In the genomic region with DNA sequence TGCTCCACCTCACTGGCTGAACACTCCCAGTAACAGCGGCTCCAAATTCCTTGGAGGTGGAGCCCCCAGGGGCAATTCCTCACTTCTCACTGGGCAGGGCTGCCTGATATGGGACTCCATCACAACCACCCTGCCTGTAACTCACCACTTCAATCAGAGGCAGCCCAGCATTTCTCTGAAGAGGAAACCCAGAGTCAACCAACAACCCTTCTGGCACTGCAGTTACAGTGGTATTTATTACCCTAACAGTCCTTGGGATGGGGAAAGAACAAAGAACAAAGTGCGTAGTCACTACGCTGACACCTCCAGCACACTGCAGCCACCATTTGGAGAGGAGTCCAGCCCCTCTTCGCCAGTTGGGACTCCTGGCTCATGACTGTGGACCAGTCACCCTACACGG, we compare ENCODE assay signal across 32 cellular contexts.
"Had no signal": no experiment of that assay in that cellular context is flagged by ENCODE, and none has a peak within 500 bp of the region (broad histone marks: within the 10 kb centered on the region; RNA-seq: fewer than 3 reads in every experiment).

No MANE protein-coding gene starts in this region.

- H3K9me3 ChIP-seq: adrenal gland had no signal

- H3K4me3 ChIP-seq: adrenal gland, body of pancreas, breast epithelium had no signal

- H3K4me1 ChIP-seq: adrenal gland, body of pancreas, breast epithelium had no signal

- H3K27ac ChIP-seq: adrenal gland, body of pancreas, brain microvascular endothelial cell, breast epithelium, VCaP had no signal

- H3K36me3 ChIP-seq: adrenal gland, brain microvascular endothelial cell, breast epithelium had no signal

- ATAC-seq: activated CD8-positive, alpha-beta T cell treated with anti-CD3 and anti-CD28 coated beads for 36 hours; activated naive CD4-positive, alpha-beta T cell treated with anti-CD3 and anti-CD28 coated beads, Interleukin-2, amount 50 U/mL, for 72 hours; activated T-cell treated with anti-CD3 and anti-CD28 coated beads, Interleukin-2, amount 50 U/mL, for 4 hours; activated T-cell treated with anti-CD3 and anti-CD28 coated beads, Interleukin-2, amount 50 U/mL, for 72 hours; activated T-helper 17 cell treated with anti-CD3 and anti-CD28 coated beads, Interleukin-2, amount 50 U/mL, for 72 hours; body of pancreas had no signal

- DNase-seq: activated B cell treated with CpG ODN at 0.5 μM for 24 hours; activated CD4-positive, alpha-beta memory T cell treated with anti-CD3 and anti-CD28 coated beads for 36 hours; activated CD4-positive, alpha-beta T cell treated with anti-CD3 and anti-CD28 coated beads for 4 hours; activated CD4-positive, alpha-beta T cell treated with anti-CD3 and anti-CD28 coated beads, Interleukin-2, amount 10 ng/mL, durations not matched to agents 24 days and 14 days; activated CD4-positive, alpha-beta T cell treated with anti-CD3 and anti-CD28 coated beads, Interleukin-2, amount 50 U/mL, for 1 hour; activated CD4-positive, alpha-beta T cell treated with anti-CD3 and anti-CD28 coated beads, Interleukin-2, amount 50 U/mL, for 4 hours; activated CD4-positive, CD25-positive, alpha-beta regulatory T cell treated with anti-CD3 and anti-CD28 coated beads, Interleukin-2, amount 50 U/mL, for 72 hours; activated CD8-positive, alpha-beta memory T cell treated with anti-CD3 and anti-CD28 coated beads, Interleukin-2, amount 50 U/mL, for 4 hours; activated CD8-positive, alpha-beta T cell treated with anti-CD3 and anti-CD28 coated beads for 36 hours; activated effector memory CD4-positive, alpha-beta T cell treated with anti-CD3 and anti-CD28 coated beads, Interleukin-2, amount 50 U/mL, for 16 hours; activated gamma-delta T cell treated with Interleukin-2 at 50 U/mL for 16 hours; activated naive CD4-positive, alpha-beta T cell; activated naive CD4-positive, alpha-beta T cell treated with anti-CD3 and anti-CD28 coated beads for 36 hours; activated naive CD4-positive, alpha-beta T cell treated with anti-CD3 and anti-CD28 coated beads, Interleukin-2, amount 50 U/mL, for 16 hours; activated naive CD8-positive, alpha-beta T cell treated with anti-CD3 and anti-CD28 coated beads for 36 hours; activated T-cell treated with anti-CD3 and anti-CD28 coated beads for 4 hours; activated T-cell treated with anti-CD3 and anti-CD28 coated beads, Interleukin-2, amount 50 U/mL, for 1 hour; activated T-cell treated with anti-CD3 and anti-CD28 coated beads, Interleukin-2, amount 50 U/mL, for 4 hours; activated T-cell treated with anti-CD3 and anti-CD28 coated beads, Interleukin-2, amount 50 U/mL, for 72 hours; adrenal gland; amniotic stem cell; aorta; body of pancreas; brain microvascular endothelial cell; central memory CD4-positive, alpha-beta T cell; T-helper 1 cell; T-helper 2 cell; T-helper 9 cell had no signal

- H3K27me3 ChIP-seq: adrenal gland, body of pancreas, brain microvascular endothelial cell, breast epithelium had no signal
